In the genomic region with DNA sequence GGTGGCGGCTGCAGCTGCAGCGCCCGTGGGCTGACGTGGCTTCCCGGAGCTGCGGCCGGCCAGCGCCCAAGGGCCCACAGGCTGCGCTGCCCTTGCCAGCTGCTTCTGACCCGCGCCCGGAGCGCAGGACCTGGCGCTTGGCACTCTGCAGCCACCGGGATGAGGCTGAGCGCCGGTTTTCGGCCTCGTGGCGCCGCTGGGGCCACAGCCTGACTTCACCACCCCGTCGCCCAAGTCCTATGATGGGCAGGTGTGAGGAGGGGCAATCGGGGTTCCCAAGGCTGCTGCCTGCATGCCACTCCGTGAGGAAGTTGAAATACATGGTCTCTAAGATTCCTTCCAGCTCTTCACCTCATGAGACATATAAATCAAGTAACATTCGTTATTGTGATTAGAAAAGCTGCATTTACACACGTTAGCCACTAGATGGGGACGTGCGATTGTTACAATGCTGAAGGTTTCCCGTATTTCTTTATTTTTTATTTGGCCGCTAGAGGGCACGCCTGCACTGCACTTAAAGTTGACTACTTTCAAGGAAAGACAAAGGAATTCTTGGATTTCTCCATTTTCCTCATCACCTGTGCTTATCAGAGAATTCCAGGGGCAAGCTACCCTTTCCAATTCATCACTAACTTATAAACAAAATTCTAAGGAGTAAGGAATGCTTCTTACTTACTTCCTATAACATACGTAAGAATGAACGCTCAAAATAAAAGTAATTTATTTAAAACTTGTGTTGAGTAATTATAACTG, we compare ENCODE assay signal across 8 cellular contexts. TPM values are rescaled to one million over a fixed set of nuclear protein-coding genes. Genes with fewer than 3 reads are reported as not detected.
DNase-seq lines count a peak whose midpoint lies in the region; ATAC-seq, FAIRE-seq and TF ChIP-seq lines count a peak whose summit lies in the region.
"Not testable (repeated sequence)": the region's sequence is repeated elsewhere in the genome, so short reads cannot be mapped to it uniquely, and the experiment has no call there.

No MANE protein-coding gene starts in this region.

- H3K4me3 Mint-ChIP-seq in Calu3 (ENCODE audit: low read depth, unreplicated experiment) = peak overlapping the region; percentile 90
- H3K4me3 Mint-ChIP-seq in natural killer cell treated with Interleukin-12 subunit alpha and Interleukin-12 subunit beta and Interleukin-15 and Interleukin-18, amount 100 ng/mL, for 72 hours = peak overlapping the region; percentile 88

- ATAC-seq in GM21447 (IDR thresholded peaks at IDR 0.05; ENCODE audit: unreplicated experiment) (peak; percentile 47), K562 (peak; percentile 78), Right ventricle myocardium inferior (peak; percentile 81)
- ATAC-seq in natural killer cell treated with Interleukin-12 subunit alpha and Interleukin-12 subunit beta and Interleukin-15 and Interleukin-18, amount 100 ng/mL, for 72 hours = peak; percentile 71 to 80

- H2AFZ ChIP-seq in K562 (ENCODE audit: low read depth, low read length) = peak overlapping the region; percentile 89

- POLR2A ChIA-PET in K562 (lab: Yijun Ruan, JAX) = interaction anchor here (1.0 kb wide), 1 partner anchor 517 kb away, joined by 5 read pairs; no protein-coding TSS in a partner anchor

- intact Hi-C loops in Calu3 (cut with micrococcal nuclease; ENCODE audit: unreplicated experiment) (loop anchor here (1.0 to 10.0 kb wide), 3 partner anchors 182 to 515 kb away; a partner anchor contains a TSS), K562 (cut with micrococcal nuclease) (loop anchor here (5.0 kb wide), 1 partner anchor 515 kb away; a partner anchor contains a TSS)
- intact Hi-C loops in Right ventricle myocardium inferior (cut with DNase I); stomach (cut with DNase I; ENCODE audit: low total_unique reads): not testable (repeated sequence)

- in situ Hi-C loops in K562 (cut with MboI) = not testable (repeated sequence)

- peak; percentile 83 to 88 for TF ChIP-seq RAD21 in K562 (CRISPR knock-in tag; conservative IDR thresholded peaks at IDR 0.05 in 1 of 2, IDR thresholded peaks at IDR 0.05 in 1 of 2)

- peak overlapping the region; percentile 71 for H3K27ac ChIP-seq in VCaP
- H3K27ac ChIP-seq in K562 (ENCODE audit: extremely low read depth, low read depth, low read length) = peak overlapping the region; percentile 64; the same call in 2 of the 3 replicates
- peak overlapping the region; percentile 82 to 97 (median 92) for H3K27ac ChIP-seq in stomach

- BruUV-seq in Calu3 (replicated peaks; lab: Mats Ljungman, UMichigan) = not testable (repeated sequence)
- TSS peak; percentile 76 for BruUV-seq in K562 (replicated peaks; lab: Mats Ljungman, UMichigan)

- H3K4me1 ChIP-seq in K562 (replicated peaks in 1 of 2; ENCODE audit: control insufficient read depth in 2 of 2, insufficient read depth in 2 of 2, low read length in 2 of 2) = not testable (repeated sequence)
- peaks cover 0 to 16% (median 2%) of the 10 kb centered on the region in 4 donors for H3K4me1 ChIP-seq in stomach

- H3K9me3 ChIP-seq in K562 (replicated peaks; ENCODE audit: control insufficient read depth, insufficient read depth, low read depth, low read length); stomach: not testable (repeated sequence)

- TF ChIP-seq EP300 in K562 (IDR thresholded peaks at IDR 0.05; ENCODE audit: low read length); stomach (IDR thresholded peaks at IDR 0.05): not testable (repeated sequence)

- not testable (repeated sequence) for H3K36me3 ChIP-seq in K562 (ENCODE audit: control insufficient read depth, insufficient read depth, low read length); stomach

- peak overlapping the region; percentile 76 for H3K27ac Mint-ChIP-seq in Calu3 (ENCODE audit: unreplicated experiment)
- H3K27ac Mint-ChIP-seq in natural killer cell treated with Interleukin-12 subunit alpha and Interleukin-12 subunit beta and Interleukin-15 and Interleukin-18, amount 100 ng/mL, for 72 hours = peak overlapping the region; percentile 68 to 79

- H3K27me3 Mint-ChIP-seq in Calu3 (ENCODE audit: unreplicated experiment) = peaks cover 35% of the 10 kb centered on the region
- peaks cover 12 to 23% of the 10 kb centered on the region in 2 donors for H3K27me3 Mint-ChIP-seq in natural killer cell treated with Interleukin-12 subunit alpha and Interleukin-12 subunit beta and Interleukin-15 and Interleukin-18, amount 100 ng/mL, for 72 hours

- H3K4me1 Mint-ChIP-seq in Calu3 (ENCODE audit: low read depth, unreplicated experiment); natural killer cell treated with Interleukin-12 subunit alpha and Interleukin-12 subunit beta and Interleukin-15 and Interleukin-18, amount 100 ng/mL, for 72 hours (ENCODE audit: low read depth in 2 of 2): not testable (repeated sequence)

- peak; percentile 66 for TF ChIP-seq CTCF in Calu3 (IDR thresholded peaks at IDR 0.05; ENCODE audit: unreplicated experiment)
- peak; percentile 83 for TF ChIP-seq CTCF in VCaP (conservative IDR thresholded peaks at IDR 0.05)
- TF ChIP-seq CTCF in K562 (IDR thresholded peaks at IDR 0.05 in 2 of 3, conservative IDR thresholded peaks at IDR 0.05 in 1 of 3; ENCODE audit: insufficient read depth in 2 of 3, low read depth in 1 of 3, low read length in 3 of 3) = peak; percentile 79 to 91 (median 86)
- TF ChIP-seq CTCF in stomach (IDR thresholded peaks at IDR 0.05) = peak in 5 of 7 experiments; percentile 41 to 98 (median 82)

- DNase-seq in Calu3 (peak; percentile 69), HT-29 (ENCODE audit: low spot score) (peak; percentile 58), K562 (ENCODE audit: extremely low read depth in 1 of 4, low spot score in 3 of 4) (peak; percentile 3 to 34 (median 9)), stomach (peak; percentile 66)
- DNase-seq in Right ventricle myocardium inferior (ENCODE audit: missing footprints); natural killer cell treated with Interleukin-12 subunit alpha and Interleukin-12 subunit beta and Interleukin-15 and Interleukin-18, amount 100 ng/mL, for 72 hours (ENCODE audit: low spot score): not testable (repeated sequence)

- not testable (repeated sequence) for TF ChIP-seq POLR2A in K562 (conservative IDR thresholded peaks at IDR 0.05); stomach (IDR thresholded peaks at IDR 0.05)

- not testable (repeated sequence) for H3K9me1 ChIP-seq in K562 (ENCODE audit: control insufficient read depth, insufficient read depth, low read length)

- WGBS in K562 (ENCODE audit: insufficient coverage, low coverage, missing lambda C conversion rate) = 6% methylated on average over 32 of the region's 34 CpGs
- WGBS in stomach, 5 donors = 4 to 8% (median 4%) methylated on average over 11 to 34 of the region's 34 CpGs

- not testable (repeated sequence) for H3K9me3 Mint-ChIP-seq in Calu3 (ENCODE audit: low read depth, unreplicated experiment); natural killer cell treated with Interleukin-12 subunit alpha and Interleukin-12 subunit beta and Interleukin-15 and Interleukin-18, amount 100 ng/mL, for 72 hours

- peaks cover 26% of the 10 kb centered on the region for H3K36me3 Mint-ChIP-seq in Calu3 (ENCODE audit: insufficient read depth, unreplicated experiment)
- H3K36me3 Mint-ChIP-seq in natural killer cell treated with Interleukin-12 subunit alpha and Interleukin-12 subunit beta and Interleukin-15 and Interleukin-18, amount 100 ng/mL, for 72 hours = not testable (repeated sequence)

- peak; percentile 83 for FAIRE-seq in K562 (lab: Jason Lieb, UNC)

- H3K79me2 ChIP-seq in K562 (ENCODE audit: control insufficient read depth, insufficient read depth, low read length) = peaks cover 17% of the 10 kb centered on the region

- CTCF ChIA-PET in Calu3 (lab: Charles Lee) = interaction anchor here (0.5 to 1.9 kb wide), 10 partner anchors 17 to 539 kb away, joined by 3 to 31 read pairs (median 5); a partner anchor contains a TSS
- CTCF ChIA-PET in K562 (lab: Yijun Ruan, JAX; ENCODE audit: low intra/inter-chr PET ratio) = interaction anchor here (0.6 to 3.1 kb wide), 6 partner anchors 17 to 516 kb away, joined by 3 to 39 read pairs (median 7); a partner anchor contains a TSS

- H3K4me3 ChIP-seq in K562 (peak overlapping the region; percentile 42), stomach (peak overlapping the region; percentile 53 to 74 (median 65))

- peak overlapping the region; percentile 87 for H3K4me2 ChIP-seq in K562 (ENCODE audit: insufficient read depth, low read length)

- not testable (repeated sequence) for H3K27me3 ChIP-seq in K562 (ENCODE audit: control insufficient read depth in 2 of 2, insufficient read depth in 2 of 2, low read length in 2 of 2); stomach

- not testable (repeated sequence) for H4K20me1 ChIP-seq in K562 (replicated peaks; ENCODE audit: control insufficient read depth, insufficient read depth, low read length)

- H3K9ac ChIP-seq in K562 (ENCODE audit: insufficient read depth in 1 of 2, low read depth in 2 of 2, low read length in 2 of 2) = peak overlapping the region; percentile 65 to 93; a peak in 3 of 4 replicates

RNA-seq across cellular contexts. Expression of a gene that starts 1.1 kb away (rescaled TPM):
- 29.0 and 41.9 TPM in 2 replicates for total RNA-seq in Calu3 (2022)
- 7.3 and 9.8 TPM in 2 replicates for total RNA-seq in HT-29 (2014; rRNA removed; shearing (Covaris generic))
- 118 and 313 TPM in 2 replicates for total RNA-seq in K562 (2011; cell fraction: chromatin; rRNA removed; ENCODE audit: low replicate concordance)
- total RNA-seq in K562 (2011; cell fraction: nucleolus; rRNA removed) = 51.0 and 71.8 TPM in 2 replicates
- 102 and 124 TPM in 2 replicates for total RNA-seq in K562 (2011; cell fraction: nucleoplasm; rRNA removed)
- 23.2 and 23.6 TPM in 2 replicates for total RNA-seq in K562 (2014; rRNA removed)
- 44.4 and 45.3 TPM in 2 replicates for total RNA-seq in K562 (2014; rRNA removed; fragmentation: Illumina TruSeq; extraction: Trizol)
- total RNA-seq in K562 (2015; rRNA removed; fragmentation: Illumina TruSeq; extraction: Trizol) = 50.0 and 51.6 TPM in 2 replicates
- total RNA-seq in K562 (2021) = 26.4 and 26.6 TPM in 2 replicates
- 10.6 and 11.9 TPM in 2 replicates for polyA plus RNA-seq in K562 (2011; rRNA removed)
- 1.2 and 1.7 TPM in 2 replicates for polyA plus RNA-seq in K562 (2011; cell fraction: cytosol; rRNA removed)
- 39.1 and 44.8 TPM in 2 replicates for polyA plus RNA-seq in K562 (2011; cell fraction: nucleus; rRNA removed)
- polyA plus RNA-seq in K562 (2012) = 5.6 and 7.4 TPM in 2 replicates
- 6.7 and 7.3 TPM in 2 replicates for polyA plus RNA-seq in K562 (2014; fragmentation: Illumina TruSeq; extraction: Trizol)
- polyA plus RNA-seq in K562 (2014; fragmentation: Nextera tagmentation; extraction: Ambion mirVana) = 10 to 100 TPM in 1 of 2 experiments, 1 to 10 TPM in 1; 4.4 to 11.9 TPM
- polyA plus RNA-seq in K562 (2014; rRNA removed) = 6.4 and 8.4 TPM in 2 replicates
- polyA minus RNA-seq in K562 (2011; rRNA and poly(A)+ RNA removed) = 116 and 173 TPM in 2 replicates
- 10.6 and 15.7 TPM in 2 replicates for polyA minus RNA-seq in K562 (2011; cell fraction: cytosol; rRNA and poly(A)+ RNA removed)
- polyA minus RNA-seq in K562 (2011; cell fraction: nucleus; rRNA and poly(A)+ RNA removed) = 179 and 403 TPM in 2 replicates
- total RNA-seq in Right ventricle myocardium inferior = 5.6 TPM
- total RNA-seq in natural killer cell treated with Interleukin-12 subunit alpha and Interleukin-12 subunit beta and Interleukin-15 and Interleukin-18, amount 100 ng/mL, for 72 hours = 100 to 1,000 TPM in 1 of 2 donors, 10 to 100 TPM in 1; 44.4 to 136 TPM
- 100 to 1,000 TPM in 4 of 5 donors, 10 to 100 TPM in 1; 67.2 to 582 (median 252) TPM for total RNA-seq in stomach
- polyA plus RNA-seq in stomach = 1 to 10 TPM; 1.5 to 5.4 (median 4.3) TPM

RNA-seq across cellular contexts. Expression of a gene that starts 42.0 kb away (rescaled TPM):
- total RNA-seq in Calu3 (2022) (not detected in 2 replicates), K562 (2014; rRNA removed) (0.14 and 0.33 TPM in 2 replicates), K562 (2014; rRNA removed; fragmentation: Illumina TruSeq; extraction: Trizol) (not detected in 2 replicates), K562 (2015; rRNA removed; fragmentation: Illumina TruSeq; extraction: Trizol) (0.11 and 0.38 TPM in 2 replicates), K562 (2021) (0.33 and 0.94 TPM in 2 replicates), Right ventricle myocardium inferior (6.1 TPM), stomach (10 to 100 TPM in 1 of 5 donors, 1 to 10 TPM in 4; 2.6 to 13.6 (median 5.0) TPM)
- not detected in 2 replicates for total RNA-seq in HT-29 (2014; rRNA removed; shearing (Covaris generic))
- total RNA-seq in K562 (2011; cell fraction: chromatin; rRNA removed; ENCODE audit: low replicate concordance) = 0.12 TPM in 2 replicates
- total RNA-seq in K562 (2011; cell fraction: nucleolus; rRNA removed) = under 0.01 and 0.39 TPM in 2 replicates
- not detected in 2 replicates for total RNA-seq in K562 (2011; cell fraction: nucleoplasm; rRNA removed)
- polyA plus RNA-seq in K562 (2011; rRNA removed) (not detected in 2 replicates), K562 (2014; fragmentation: Illumina TruSeq; extraction: Trizol) (0.30 TPM in 2 replicates), K562 (2014; fragmentation: Nextera tagmentation; extraction: Ambion mirVana) (under 1 TPM in 1 of 2 experiments, not detected in 1; 0.01 TPM), K562 (2014; rRNA removed) (0.42 and 1.2 TPM in 2 replicates), stomach (1 to 10 TPM in 2 of 3 donors, under 1 TPM in 1; 0.37 to 3.8 (median 3.7) TPM)
- polyA plus RNA-seq in K562 (2011; cell fraction: cytosol; rRNA removed) = 0.03 and 0.25 TPM in 2 replicates
- 0.34 and 0.55 TPM in 2 replicates for polyA plus RNA-seq in K562 (2011; cell fraction: nucleus; rRNA removed)
- polyA plus RNA-seq in K562 (2012) = 0.33 and 1.1 TPM in 2 replicates
- polyA minus RNA-seq in K562 (2011; rRNA and poly(A)+ RNA removed) = not detected in 2 replicates
- not detected in 2 replicates for polyA minus RNA-seq in K562 (2011; cell fraction: cytosol; rRNA and poly(A)+ RNA removed)
- polyA minus RNA-seq in K562 (2011; cell fraction: nucleus; rRNA and poly(A)+ RNA removed) = 0.11 and 0.94 TPM in 2 replicates
- 10 to 100 TPM in 1 of 2 donors, 1 to 10 TPM in 1; 4.7 to 10.9 TPM for total RNA-seq in natural killer cell treated with Interleukin-12 subunit alpha and Interleukin-12 subunit beta and Interleukin-15 and Interleukin-18, amount 100 ng/mL, for 72 hours
